24 cellular contexts compared by ENCODE assay signal in genomic region chr20:61054411-61054810, GRCh38.
DNase-seq lines count a peak whose midpoint lies in the region; ATAC-seq and TF ChIP-seq lines count a peak whose summit lies in the region.
"Had no signal": no experiment of that assay in that cellular context is flagged by ENCODE, and none has a peak within 500 bp of the region (broad histone marks: within the 10 kb centered on the region; RNA-seq: fewer than 3 reads in every experiment).

No MANE protein-coding gene starts in this region.

- H3K27ac ChIP-seq in right atrium auricular region, result no peak overlapping the region
- no peak overlapping the region for H3K27ac ChIP-seq in RWPE2 (ENCODE audit: poor library complexity, severe bottlenecking)
- no peak overlapping the region for H3K27ac ChIP-seq in coronary artery
- no peak overlapping the region for H3K27ac ChIP-seq in WERI-Rb-1
- H3K27ac ChIP-seq: 22Rv1, A549 had no signal

- TF ChIP-seq CTCF in right atrium auricular region (IDR thresholded peaks at IDR 0.05) (no peak), RWPE2 (IDR thresholded peaks at IDR 0.05; ENCODE audit: poor library complexity, severe bottlenecking) (no peak), coronary artery (IDR thresholded peaks at IDR 0.05) (no peak), WERI-Rb-1 (IDR thresholded peaks at IDR 0.05; ENCODE audit: low read depth, low read length) (no peak)

- H3K9me3 ChIP-seq in right atrium auricular region (no peaks in the 10 kb centered on the region), RWPE2 (ENCODE audit: severe bottlenecking) (no peaks in the 10 kb centered on the region), WERI-Rb-1 (ENCODE audit: severe bottlenecking) (no peaks in the 10 kb centered on the region)
- H3K9me3 ChIP-seq: A549, BE2C had no signal

- H3K4me3 ChIP-seq in right atrium auricular region (no peak overlapping the region), RWPE2 (ENCODE audit: severe bottlenecking) (no peak overlapping the region), coronary artery (no peak overlapping the region), WERI-Rb-1 (ENCODE audit: low read depth, low read length) (no peak overlapping the region)
- H3K4me3 ChIP-seq: A549, GM12878 had no signal

- intact Hi-C loops in cardiac septum (cut with DNase I) (no loop called here), posterior vena cava (cut with DNase I) (no loop called here)

- DNase-seq in cardiac septum (ENCODE audit: low spot score) (peak; percentile 63), right atrium auricular region (ENCODE audit: low spot score) (no peak), RWPE2 (ENCODE audit: low spot score) (peak; percentile 68), coronary artery (ENCODE audit: low spot score) (peak; percentile 67), posterior vena cava (ENCODE audit: low spot score) (peak; percentile 56), WERI-Rb-1 (no peak), MV-4-11 (lab: John Stamatoyannopoulos, UW) (no peak), NCI-H524 treated with DMSO at 0.1 percent for 48 hours (lab: John Stamatoyannopoulos, UW) (no peak)
- DNase-seq: BE2C; C1 segment of cervical spinal cord; CD4-positive, alpha-beta memory T cell; CD4-positive, CD25-positive, alpha-beta regulatory T cell; CD8-positive, alpha-beta memory T cell; COR-L47; DMS 273 treated with DMSO at 0.1 percent for 48 hours; DMS153; DMS53; DMS79; DND-41; EL; GDM1 had no signal

- no peak for ATAC-seq in RWPE2 (ENCODE audit: low read depth)
- ATAC-seq: A549, GM12878 had no signal

- H3K4me1 ChIP-seq in right atrium auricular region (no peaks in the 10 kb centered on the region), RWPE2 (ENCODE audit: insufficient read depth, poor library complexity, severe bottlenecking) (no peaks in the 10 kb centered on the region)
- H3K4me1 ChIP-seq: A549, BE2C had no signal

- no peaks in the 10 kb centered on the region for H3K36me3 ChIP-seq in right atrium auricular region
- no peaks in the 10 kb centered on the region for H3K36me3 ChIP-seq in RWPE2 (ENCODE audit: low read depth)
- no peaks in the 10 kb centered on the region for H3K36me3 ChIP-seq in WERI-Rb-1
- H3K36me3 ChIP-seq: BE2C had no signal

- H3K27me3 ChIP-seq in right atrium auricular region (no peaks in the 10 kb centered on the region), RWPE2 (ENCODE audit: insufficient read depth, poor library complexity, severe bottlenecking) (peaks cover 95% of the 10 kb centered on the region), WERI-Rb-1 (ENCODE audit: insufficient read depth, low read depth, severe bottlenecking) (peaks cover 83% of the 10 kb centered on the region)
- H3K27me3 ChIP-seq: BE2C had no signal

Comparison
In these comparisons a context has a peak if more than half of its experiments do, and no peak if none do; other contexts are left out.
1. DNase-seq: peak in cardiac septum (single experiment), RWPE2 (single experiment), coronary artery (single experiment) and posterior vena cava (single experiment); none in right atrium auricular region (single experiment), WERI-Rb-1 (single experiment), MV-4-11 (single experiment) and NCI-H524 treated with DMSO at 0.1 percent for 48 hours (single experiment).